6 cellular contexts compared by ENCODE assay signal in the genomic region with DNA sequence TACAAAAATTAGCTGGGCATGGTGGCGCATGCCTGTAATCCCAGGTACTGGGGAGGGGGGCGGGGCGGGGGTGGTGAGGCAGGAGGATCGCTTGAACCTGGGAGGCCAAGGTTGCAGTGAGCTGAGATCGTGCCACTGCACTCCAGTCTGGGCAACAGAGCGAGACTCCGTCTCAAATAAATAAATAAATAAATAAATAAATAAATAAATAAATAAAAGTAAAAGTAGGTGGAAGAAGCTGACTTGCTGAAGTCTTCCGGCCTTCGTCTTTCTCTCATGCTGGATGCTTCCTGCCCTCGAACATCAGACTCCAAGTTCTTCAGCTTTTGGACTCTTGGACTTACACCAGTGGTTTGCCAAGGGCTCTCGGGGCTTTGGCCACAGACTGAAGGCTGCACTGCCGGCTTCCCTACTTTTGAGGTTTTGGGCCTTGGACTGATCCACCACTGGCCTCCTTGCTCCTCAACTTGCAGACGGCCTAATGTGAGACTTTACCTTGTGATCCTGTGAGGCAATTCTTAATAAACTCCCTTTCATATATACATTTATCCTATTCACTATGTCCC. TPM values are rescaled to one million over a fixed set of nuclear protein-coding genes. Genes with fewer than 3 reads are reported as not detected.
DNase-seq lines count a peak whose midpoint lies in the region; TF ChIP-seq lines count a peak whose summit lies in the region.
"Not testable (repeated sequence)": the region's sequence is repeated elsewhere in the genome, so short reads cannot be mapped to it uniquely, and the experiment has no call there.

No MANE protein-coding gene starts in this region.

- H3K9me3 ChIP-seq in SU-DHL-6 (ENCODE audit: insufficient read depth, low read length); left ventricle myocardium inferior (replicated peaks); thymus (ENCODE audit: control insufficient read depth): not testable (repeated sequence)

- H3K27me3 ChIP-seq in SU-DHL-6 (ENCODE audit: low read length); left ventricle myocardium inferior (ENCODE audit: low read depth); thymus (ENCODE audit: control insufficient read depth, insufficient read depth): not testable (repeated sequence)

- H3K27ac Mint-ChIP-seq in brain, result peak overlapping the region; percentile 93 to 98 (median 97)
- peak overlapping the region; percentile 84 to 93 (median 93) for H3K27ac Mint-ChIP-seq in nephron

- WGBS in thymus, result 83% methylated on average over 13 of the region's 13 CpGs

- not testable (repeated sequence) for H3K36me3 ChIP-seq in SU-DHL-6 (ENCODE audit: low read length); thymus (ENCODE audit: control insufficient read depth, insufficient read depth)
- peaks cover 21% of the 10 kb centered on the region for H3K36me3 ChIP-seq in left ventricle myocardium inferior

- peaks cover 27% of the 10 kb centered on the region for H3K4me1 Mint-ChIP-seq in brain
- peaks cover 27% of the 10 kb centered on the region for H3K4me1 Mint-ChIP-seq in nephron

- H3K79me2 ChIP-seq in SU-DHL-6 (ENCODE audit: insufficient read depth, low read length), result not testable (repeated sequence)

- H3F3A ChIP-seq in SU-DHL-6 (ENCODE audit: insufficient read depth), result peaks cover 35% of the 10 kb centered on the region

- not testable (repeated sequence) for H3K27me3 Mint-ChIP-seq in brain; nephron (ENCODE audit: low read depth)

- H3K27ac ChIP-seq in SU-DHL-6 (ENCODE audit: low read depth, low read length) (peak overlapping the region; percentile 75), left ventricle myocardium inferior (replicated peaks) (peak overlapping the region; percentile 97), thymus (ENCODE audit: low read depth) (peak overlapping the region; percentile 96)

- H3K9me2 ChIP-seq in SU-DHL-6 (replicated peaks; ENCODE audit: insufficient read depth, low read length), result not testable (repeated sequence)

- TF ChIP-seq CTCF in GM12865 (IDR thresholded peaks at IDR 0.05; ENCODE audit: insufficient read depth, low read depth, low read length, missing control alignments); SU-DHL-6 (IDR thresholded peaks at IDR 0.05; ENCODE audit: insufficient read depth, low read length, poor library complexity, severe bottlenecking); brain (conservative IDR thresholded peaks at IDR 0.05); left ventricle myocardium inferior (IDR thresholded peaks at IDR 0.05; ENCODE audit: borderline replicate concordance); nephron (IDR thresholded peaks at IDR 0.05; ENCODE audit: unreplicated experiment in 3 of 3): not testable (repeated sequence)

- peak overlapping the region; percentile 74 for H3K9ac ChIP-seq in SU-DHL-6 (ENCODE audit: low read length)

- peak overlapping the region; percentile 91 for H2AFZ ChIP-seq in SU-DHL-6 (ENCODE audit: low read depth, low read length, severe bottlenecking)

- intact Hi-C loops in left ventricle myocardium inferior (cut with micrococcal nuclease), result not testable (repeated sequence)

- peak overlapping the region; percentile 98 for H3K4me2 ChIP-seq in SU-DHL-6 (ENCODE audit: low read depth, low read length, poor library complexity, severe bottlenecking)

- peaks cover 45% of the 10 kb centered on the region for H3K4me1 ChIP-seq in left ventricle myocardium inferior
- H3K4me1 ChIP-seq in thymus (ENCODE audit: control insufficient read depth, insufficient read depth, low read length), result not testable (repeated sequence)

- H3K4me3 ChIP-seq in GM12865 (ENCODE audit: low read depth, low read length), result peak overlapping the region; percentile 65
- H3K4me3 ChIP-seq in SU-DHL-6 (ENCODE audit: insufficient read depth, low read length, poor library complexity, severe bottlenecking), result peak overlapping the region; percentile 77
- peak overlapping the region; percentile 83 for H3K4me3 ChIP-seq in left ventricle myocardium inferior
- H3K4me3 ChIP-seq in thymus (ENCODE audit: low read length), result peak overlapping the region; percentile 72

- H3K4me3 Mint-ChIP-seq in brain (peak overlapping the region; percentile 90 to 98 (median 95)), nephron (peak overlapping the region; percentile 92 to 98 (median 96))

- not testable (repeated sequence) for H3K9me3 Mint-ChIP-seq in brain, nephron

- H3K36me3 Mint-ChIP-seq in brain, result peaks cover 14% of the 10 kb centered on the region
- peaks cover 15% of the 10 kb centered on the region for H3K36me3 Mint-ChIP-seq in nephron (ENCODE audit: low read depth)

- not testable (repeated sequence) for DNase-seq in GM12865 (ENCODE audit: low read depth); left ventricle myocardium inferior

- not testable (repeated sequence) for H4K20me1 ChIP-seq in SU-DHL-6 (ENCODE audit: low read depth, low read length)

RNA-seq across cellular contexts. Expression of a gene that starts 0.6 kb away (rescaled TPM):
- polyA plus RNA-seq in brain (ENCODE audit: insufficient read depth, low read depth, low replicate concordance) (24.0 TPM), thymus (24.9 TPM)
- total RNA-seq in left ventricle myocardium inferior, result 203 TPM

RNA-seq across cellular contexts. Expression of a gene that starts 8.0 kb away (rescaled TPM):
- 10.5 TPM for polyA plus RNA-seq in brain (ENCODE audit: insufficient read depth, low read depth, low replicate concordance)
- 25.1 TPM for total RNA-seq in left ventricle myocardium inferior
- 7.9 TPM for polyA plus RNA-seq in thymus

RNA-seq across cellular contexts. Expression of a gene that starts 34.0 kb away (rescaled TPM):
- polyA plus RNA-seq in brain (ENCODE audit: insufficient read depth, low read depth, low replicate concordance), result 184 TPM
- total RNA-seq in left ventricle myocardium inferior, result 780 TPM
- polyA plus RNA-seq in thymus, result 53.6 TPM

RNA-seq across cellular contexts. Expression of a gene that starts 36.3 kb away (rescaled TPM):
- polyA plus RNA-seq in brain (ENCODE audit: insufficient read depth, low read depth, low replicate concordance), result not detected
- not detected for total RNA-seq in left ventricle myocardium inferior
- 0.30 TPM for polyA plus RNA-seq in thymus

RNA-seq across cellular contexts. Expression of a gene that starts 42.0 kb away (rescaled TPM):
- polyA plus RNA-seq in brain (ENCODE audit: insufficient read depth, low read depth, low replicate concordance) (85.2 TPM), thymus (16.0 TPM)
- 20.3 TPM for total RNA-seq in left ventricle myocardium inferior
